9 cellular contexts compared by ENCODE assay signal in the genomic region with DNA sequence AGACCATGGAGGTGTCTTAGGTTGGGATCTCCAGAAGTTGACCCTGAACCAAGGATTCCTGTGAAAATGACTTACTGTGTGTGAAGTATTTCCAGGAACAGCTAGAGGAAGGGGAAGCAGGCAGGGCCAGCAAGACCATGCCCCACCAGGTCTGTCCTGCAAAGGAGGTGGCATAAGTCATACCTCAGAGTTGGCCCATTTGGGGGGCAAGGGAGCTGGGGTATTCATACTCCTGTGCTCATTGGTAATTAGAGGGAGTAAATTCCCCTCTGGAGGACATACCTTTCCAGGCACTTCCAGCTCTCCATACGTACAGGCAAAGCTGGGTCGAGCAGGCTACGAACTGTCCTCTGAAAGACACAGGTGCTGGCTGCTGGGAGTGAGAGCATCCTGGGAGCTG.
"Had no signal": no experiment of that assay in that cellular context is flagged by ENCODE, and none has a peak within 500 bp of the region (broad histone marks: within the 10 kb centered on the region; RNA-seq: fewer than 3 reads in every experiment).

No MANE protein-coding gene starts in this region.

- H3K27ac ChIP-seq: HL-60 had no signal

- DNase-seq: H9, HCEC 1CT, HFFc6, IMR-90, Kasumi-1, KG1 had no signal

- H2AFZ ChIP-seq: GM23338 had no signal

- H3K4me3 ChIP-seq: GM23338, K562 had no signal

- H3K4me2 ChIP-seq: GM23338 had no signal

- ATAC-seq: GM23338, K562 had no signal
